In the genomic region with DNA sequence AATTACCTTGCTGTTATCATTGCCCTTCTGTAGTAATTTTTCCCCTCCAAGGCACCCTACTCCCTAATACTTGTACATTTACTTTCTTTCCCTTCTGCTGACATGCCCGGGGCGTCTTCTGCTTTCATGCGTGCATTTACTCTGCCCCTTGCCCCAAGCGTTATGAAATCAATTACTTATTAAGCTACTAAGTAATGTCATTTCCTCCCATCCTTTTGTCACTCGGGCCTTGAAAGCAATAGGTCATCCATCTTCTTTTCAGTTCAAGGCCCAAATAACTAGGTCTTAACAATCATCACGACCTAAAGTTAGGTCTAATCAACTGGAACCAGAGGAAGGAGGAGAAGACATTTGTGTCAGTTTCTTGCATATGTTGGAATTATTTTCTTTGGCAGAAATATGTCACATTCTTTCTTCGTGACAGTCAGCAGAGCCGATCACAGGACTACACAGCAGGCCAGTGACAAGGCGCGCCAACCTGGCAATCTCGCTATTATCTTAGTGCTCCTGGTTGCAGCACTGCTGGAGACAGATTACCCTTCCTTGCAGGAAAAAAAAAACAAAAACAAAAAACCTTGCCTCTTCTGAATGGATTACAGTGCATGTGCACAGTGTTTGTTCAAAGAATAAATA, we compare ENCODE assay signal across 1 cellular context.
TF ChIP-seq lines count a peak whose summit lies in the region.

No MANE protein-coding gene starts in this region.

TF ChIP-seq in A549, 52 proteins besides CTCF, POLR2A, EP300 and RAD21 (continued from another document):
- no peak for TF ChIP-seq MAZ (IDR thresholded peaks at IDR 0.05; ENCODE audit: borderline replicate concordance, low read depth, low read length)
